Comparison of ENCODE assay signal across 23 cellular contexts in the genomic region with DNA sequence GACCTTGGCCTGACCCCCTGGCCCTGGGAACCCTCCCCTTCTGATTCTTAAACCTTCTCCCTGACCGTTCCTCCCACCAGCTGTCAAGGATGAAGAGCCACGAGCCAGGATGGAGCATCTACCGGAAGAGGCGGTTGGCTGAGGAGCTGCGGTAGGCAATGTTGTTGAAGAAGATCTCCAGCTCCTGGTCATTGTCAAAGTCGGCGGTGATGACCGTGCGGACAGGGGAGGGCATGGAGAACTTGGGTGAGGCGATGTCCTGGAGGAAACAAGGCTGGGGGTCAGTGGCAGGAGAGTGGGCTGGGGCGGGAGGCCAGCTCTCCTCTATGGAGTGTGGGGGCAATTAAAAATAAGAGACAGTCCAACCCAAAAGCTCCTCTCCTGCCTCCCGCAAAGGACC. TPM values are rescaled to one million over a fixed set of nuclear protein-coding genes. Genes with fewer than 3 reads are reported as not detected.
"Had no signal": no experiment of that assay in that cellular context is flagged by ENCODE, and none has a peak within 500 bp of the region (broad histone marks: within the 10 kb centered on the region; RNA-seq: fewer than 3 reads in every experiment).

No MANE protein-coding gene starts in this region.

- H3K36me3 Mint-ChIP-seq: immature natural killer cell, memory B cell had no signal

- H3K4me1 Mint-ChIP-seq: immature natural killer cell, memory B cell had no signal

- H3K9me3 Mint-ChIP-seq: immature natural killer cell, memory B cell had no signal

- ATAC-seq: foreskin keratinocyte, gastroesophageal sphincter, heart left ventricle, left cardiac atrium, left lung, left ventricle myocardium superior had no signal

- DNase-seq: dermis blood vessel endothelial cell; dorsolateral prefrontal cortex; effector CD4-positive, alpha-beta T cell; effector memory CD4-positive, alpha-beta T cell; foreskin keratinocyte; hypothalamus; immature natural killer cell; islet precursor cell; left cardiac atrium; left lung; left ventricle myocardium superior; mammary epithelial cell; mesendoderm; midbrain had no signal

- H3K4me3 Mint-ChIP-seq: immature natural killer cell, memory B cell had no signal

- H3K4me3 ChIP-seq: coronary artery, dorsolateral prefrontal cortex, esophagus muscularis mucosa, gastroesophageal sphincter, heart left ventricle, hepatocyte, left lung, lung had no signal

- H3K27me3 ChIP-seq: dorsolateral prefrontal cortex had no signal

- H3K4me1 ChIP-seq: foreskin keratinocyte, gastroesophageal sphincter, left lung had no signal

- H3K27ac Mint-ChIP-seq: immature natural killer cell, memory B cell had no signal

- H3K9me3 ChIP-seq: esophagus muscularis mucosa, gastroesophageal sphincter, heart left ventricle, left lung had no signal

- H3K36me3 ChIP-seq: esophagus muscularis mucosa, gastroesophageal sphincter, heart left ventricle, left lung had no signal

- H3K27ac ChIP-seq: coronary artery, dorsolateral prefrontal cortex, esophagus muscularis mucosa, foreskin keratinocyte, gastroesophageal sphincter, heart left ventricle, hepatocyte, left lung had no signal

RNA-seq across cellular contexts. Expression of a gene that starts 51.7 kb away (rescaled TPM):
- total RNA-seq: endothelial cell of umbilical vein, left ventricle myocardium superior had no signal
- polyA plus RNA-seq: fibroblast of lung had no signal
